Comparison of ENCODE assay signal across 1 cellular context in genomic region chr19:18291590-18292459, GRCh38.
TF ChIP-seq lines count a peak whose summit lies in the region.

No MANE protein-coding gene starts in this region.

TF ChIP-seq in K562, 482 proteins besides CTCF, POLR2A, EP300 and RAD21 (continued from another document):
- TF ChIP-seq BRD4 (IDR thresholded peaks at IDR 0.05) (peak; percentile 97), CXXC5 (CRISPR knock-in tag; IDR thresholded peaks at IDR 0.05) (peak; percentile 88), ZNF444 (CRISPR knock-in tag; IDR thresholded peaks at IDR 0.05) (no peak), NR2C2 (CRISPR knock-in tag; IDR thresholded peaks at IDR 0.05) (peak; percentile 62; the same call in 1 of the 2 replicates), NR2C2 (tag; IDR thresholded peaks at IDR 0.05) (peak; percentile 83), YBX1 (IDR thresholded peaks at IDR 0.05) (no peak), ZNF280A (IDR thresholded peaks at IDR 0.05; ENCODE audit: low read depth, partially characterized antibody) (no peak), PKNOX1 (IDR thresholded peaks at IDR 0.05) (no peak), ZBTB26 (CRISPR knock-in tag; IDR thresholded peaks at IDR 0.05) (no peak), MLLT1 (IDR thresholded peaks at IDR 0.05) (peak in 1 of 2 experiments; percentile 64), E2F6 (IDR thresholded peaks at IDR 0.05; ENCODE audit: borderline replicate concordance in 1 of 2, extremely low read depth in 1 of 2, insufficient read depth in 1 of 2, insufficient read length in 1 of 2, low read depth in 1 of 2, low read length in 1 of 2, poor library complexity in 1 of 2, severe bottlenecking in 1 of 2) (peak; percentile 79 to 83), CEBPG (CRISPR knock-in tag; IDR thresholded peaks at IDR 0.05) (no peak), CEBPG (tag; conservative IDR thresholded peaks at IDR 0.05 in 1 of 2, IDR thresholded peaks at IDR 0.05 in 1 of 2) (no peak), HDAC8 (tag; IDR thresholded peaks at IDR 0.05) (peak; percentile 64; the same call in 1 of the 2 replicates), NRF1 (conservative IDR thresholded peaks at IDR 0.05 in 1 of 2, IDR thresholded peaks at IDR 0.05 in 1 of 2) (peak; percentile 82 to 84), ETV1 (tag; conservative IDR thresholded peaks at IDR 0.05; ENCODE audit: low read depth) (peak; percentile 88), TOE1 (IDR thresholded peaks at IDR 0.05; ENCODE audit: borderline replicate concordance) (peak; percentile 55), TOE1 (CRISPR knock-in tag; IDR thresholded peaks at IDR 0.05; ENCODE audit: borderline replicate concordance, low read depth) (peak; percentile 52; the same call in 1 of the 2 replicates), ETV6 (IDR thresholded peaks at IDR 0.05; ENCODE audit: borderline replicate concordance in 1 of 2, low read depth in 2 of 2, low read length in 1 of 2) (peak; percentile 71 to 79; a peak in 2 of 4 replicates), ETV6 (CRISPR knock-in tag; IDR thresholded peaks at IDR 0.05; ENCODE audit: borderline replicate concordance) (no peak), HMGN3 (IDR thresholded peaks at IDR 0.05; ENCODE audit: borderline replicate concordance, extremely low read depth, insufficient read length, low read depth, low read length) (peak; percentile 80), CREB5 (CRISPR knock-in tag; IDR thresholded peaks at IDR 0.05) (no peak; the same call in 1 of the 2 replicates), DMBX1 (CRISPR knock-in tag; IDR thresholded peaks at IDR 0.05; ENCODE audit: borderline replicate concordance) (no peak; the same call in 1 of the 2 replicates)
